ENCODE assay signal across 16 cellular contexts in genomic region chr2:77513191-77513590, GRCh38. TPM values are rescaled to one million over a fixed set of nuclear protein-coding genes. Genes with fewer than 3 reads are reported as not detected.
"Had no signal": no experiment of that assay in that cellular context is flagged by ENCODE, and none has a peak within 500 bp of the region (broad histone marks: within the 10 kb centered on the region; RNA-seq: fewer than 3 reads in every experiment).

No MANE protein-coding gene starts in this region.

- H3K4me2 ChIP-seq: neural progenitor cell had no signal

- H3K36me3 ChIP-seq: cardiac muscle cell, gastroesophageal sphincter, neural progenitor cell, pancreas, upper lobe of right lung had no signal

- H3K4me1 ChIP-seq: gastroesophageal sphincter, pancreas, upper lobe of right lung had no signal

- H3K9me3 ChIP-seq: gastroesophageal sphincter, pancreas, upper lobe of right lung had no signal

- ATAC-seq: effector memory CD8-positive, alpha-beta T cell; gastroesophageal sphincter; pancreas; stimulated activated effector memory CD8-positive, alpha-beta T cell treated with anti-CD3 and anti-CD28 coated beads, Interleukin-12 subunit alpha, Interleukin-12 subunit beta, amount 100 ng/mL, for 72 hours; upper lobe of right lung had no signal

- DNase-seq: activated CD4-positive, alpha-beta T cell treated with anti-CD3 and anti-CD28 coated beads, Interleukin-2, amount 50 U/mL, for 1 hour; activated gamma-delta T cell treated with Interleukin-2 at 50 U/mL for 16 hours; activated naive CD8-positive, alpha-beta T cell treated with anti-CD3 and anti-CD28 coated beads for 36 hours; activated T-cell treated with anti-CD3 and anti-CD28 coated beads, Interleukin-2, amount 50 U/mL, for 24 hours; anterior cingulate cortex; effector memory CD8-positive, alpha-beta T cell; pancreas; substantia nigra; upper lobe of right lung had no signal

- H3K27ac ChIP-seq: cardiac muscle cell, epithelial cell of prostate, gastroesophageal sphincter, neural progenitor cell, pancreas, upper lobe of right lung had no signal

- H3K27me3 ChIP-seq: cardiac muscle cell, gastroesophageal sphincter, neural progenitor cell, pancreas, upper lobe of right lung had no signal

- H3K4me3 ChIP-seq: cardiac muscle cell, gastroesophageal sphincter, neural progenitor cell, pancreas, skin epidermis, upper lobe of right lung had no signal

- H3K9ac ChIP-seq: neural progenitor cell had no signal

- H2AFZ ChIP-seq: neural progenitor cell had no signal

RNA-seq across cellular contexts. Expression of gene LRRTM4, which starts 9.0 kb away (rescaled TPM):
- total RNA-seq: activated naive CD8-positive, alpha-beta T cell treated with anti-CD3 and anti-CD28 coated beads for 36 hours; myocyte had no signal
